Comparison of ENCODE assay signal across 11 cellular contexts in genomic region chr10:8058274-8059111, GRCh38. TPM values are rescaled to one million over a fixed set of nuclear protein-coding genes. Genes with fewer than 3 reads are reported as not detected.
DNase-seq lines count a peak whose midpoint lies in the region; ATAC-seq and TF ChIP-seq lines count a peak whose summit lies in the region.
"Had no signal": no experiment of that assay in that cellular context is flagged by ENCODE, and none has a peak within 500 bp of the region (broad histone marks: within the 10 kb centered on the region; RNA-seq: fewer than 3 reads in every experiment).

No MANE protein-coding gene starts in this region.

- peaks cover 0 to 16% (median 0%) of the 10 kb centered on the region in 6 donors for H3K36me3 ChIP-seq in spleen
- H3K36me3 ChIP-seq: tibial nerve had no signal

- no peaks in the 10 kb centered on the region for H3K9me3 Mint-ChIP-seq in activated CD8-positive, alpha-beta memory T cell treated with anti-CD3 and anti-CD28 coated beads, Interleukin-2, amount 10 ng/mL, durations not matched to agents 7 days and 5 days (ENCODE audit: low read depth)
- H3K9me3 Mint-ChIP-seq in activated T-helper 1 cell treated with anti-CD3 and anti-CD28 coated beads, Interleukin-12 subunit alpha, Interleukin-12 subunit beta, Interleukin-2, Interleukin-4 antibody, amounts not matched to agents 30 ng/mL and 10 ng/mL and 1 ng/mL, durations not matched to agents 14 hours and 24 hours and 36 hours = no peaks in the 10 kb centered on the region

- peak overlapping the region in 7 of 8 donors; percentile 84 to 89 (median 87) for H3K27ac ChIP-seq in spleen
- H3K27ac ChIP-seq: tibial nerve had no signal

- peaks cover 28 to 100% (median 84%) of the 10 kb centered on the region in 6 donors for H3K4me1 ChIP-seq in spleen

- H3K4me3 Mint-ChIP-seq in activated CD8-positive, alpha-beta memory T cell treated with anti-CD3 and anti-CD28 coated beads, Interleukin-2, amount 10 ng/mL, durations not matched to agents 7 days and 5 days = peak overlapping the region; percentile 91
- peak overlapping the region; percentile 98 for H3K4me3 Mint-ChIP-seq in activated T-helper 1 cell treated with anti-CD3 and anti-CD28 coated beads, Interleukin-12 subunit alpha, Interleukin-12 subunit beta, Interleukin-2, Interleukin-4 antibody, amounts not matched to agents 30 ng/mL and 10 ng/mL and 1 ng/mL, durations not matched to agents 14 hours and 24 hours and 36 hours

- H3K4me3 ChIP-seq in spleen = peak overlapping the region in 2 of 8 donors; percentile 68 to 84
- H3K4me3 ChIP-seq: tibial nerve had no signal

- intact Hi-C loops in activated T-helper 1 cell treated with anti-CD3 and anti-CD28 coated beads, Interleukin-12 subunit alpha, Interleukin-12 subunit beta, Interleukin-2, Interleukin-4 antibody, amounts not matched to agents 30 ng/mL and 10 ng/mL and 1 ng/mL, durations not matched to agents 14 hours and 24 hours and 36 hours (cut with micrococcal nuclease) = loop anchor here (5.0 to 10.0 kb wide), 3 partner anchors 271 to 1016 kb away; partner anchors contain the start of genes ATP5F1C and KIN
- intact Hi-C loops in spleen (cut with DNase I; ENCODE audit: low total_unique reads) = no loop called here

- 82 to 93% (median 86%) methylated on average over 45 of the region's 45 CpGs for WGBS in spleen, 5 donors

- DNase-seq in activated CD8-positive, alpha-beta memory T cell treated with anti-CD3 and anti-CD28 coated beads, Interleukin-2, amount 10 ng/mL, durations not matched to agents 7 days and 5 days = no peak
- no peak for DNase-seq in activated CD8-positive, alpha-beta memory T cell treated with anti-CD3 and anti-CD28 coated beads for 24 hours
- no peak for DNase-seq in activated T-helper 1 cell treated with anti-CD3 and anti-CD28 coated beads, Interleukin-12 subunit alpha, Interleukin-12 subunit beta, Interleukin-2, Interleukin-4 antibody, amounts not matched to agents 30 ng/mL and 10 ng/mL and 1 ng/mL, durations not matched to agents 14 hours and 24 hours and 36 hours (ENCODE audit: low spot score)
- DNase-seq in left kidney (ENCODE audit: low read depth, low spot score) = peak; percentile 17
- DNase-seq in spleen = no peak
- no peak for DNase-seq in UCSD-AML1 (lab: John Stamatoyannopoulos, UW; ENCODE audit: unreplicated experiment)
- DNase-seq in activated CD4-positive, CD25-positive, alpha-beta regulatory T cell treated with anti-CD3 and anti-CD28 coated beads, Interleukin-2, amount 50 U/mL, for 72 hours = no peak
- no peak for DNase-seq in NCI-H1105 (lab: John Stamatoyannopoulos, UW)
- DNase-seq: ACHN, OCI-M1 had no signal

- no peak for TF ChIP-seq CTCF in spleen (IDR thresholded peaks at IDR 0.05 in 8 of 11, conservative IDR thresholded peaks at IDR 0.05 in 3 of 11)

- TF ChIP-seq POLR2A in spleen (IDR thresholded peaks at IDR 0.05) = no peak

- ATAC-seq in activated CD8-positive, alpha-beta memory T cell treated with anti-CD3 and anti-CD28 coated beads, Interleukin-2, amount 10 ng/mL, durations not matched to agents 7 days and 5 days = no peak

- H3K27me3 ChIP-seq in spleen (replicated peaks in 1 of 7) = peaks cover 0 to 84% (median 30%) of the 10 kb centered on the region in 7 donors

- H3K36me3 Mint-ChIP-seq in activated CD8-positive, alpha-beta memory T cell treated with anti-CD3 and anti-CD28 coated beads, Interleukin-2, amount 10 ng/mL, durations not matched to agents 7 days and 5 days = peaks cover 77% of the 10 kb centered on the region
- H3K36me3 Mint-ChIP-seq in activated T-helper 1 cell treated with anti-CD3 and anti-CD28 coated beads, Interleukin-12 subunit alpha, Interleukin-12 subunit beta, Interleukin-2, Interleukin-4 antibody, amounts not matched to agents 30 ng/mL and 10 ng/mL and 1 ng/mL, durations not matched to agents 14 hours and 24 hours and 36 hours (ENCODE audit: low read depth) = peaks cover 60% of the 10 kb centered on the region

- peaks cover 66% of the 10 kb centered on the region for H3K4me1 Mint-ChIP-seq in activated CD8-positive, alpha-beta memory T cell treated with anti-CD3 and anti-CD28 coated beads, Interleukin-2, amount 10 ng/mL, durations not matched to agents 7 days and 5 days
- peaks cover 72% of the 10 kb centered on the region for H3K4me1 Mint-ChIP-seq in activated T-helper 1 cell treated with anti-CD3 and anti-CD28 coated beads, Interleukin-12 subunit alpha, Interleukin-12 subunit beta, Interleukin-2, Interleukin-4 antibody, amounts not matched to agents 30 ng/mL and 10 ng/mL and 1 ng/mL, durations not matched to agents 14 hours and 24 hours and 36 hours (ENCODE audit: low read depth)

- peak overlapping the region; percentile 96 for H3K27ac Mint-ChIP-seq in activated CD8-positive, alpha-beta memory T cell treated with anti-CD3 and anti-CD28 coated beads, Interleukin-2, amount 10 ng/mL, durations not matched to agents 7 days and 5 days
- peak overlapping the region; percentile 96 for H3K27ac Mint-ChIP-seq in activated T-helper 1 cell treated with anti-CD3 and anti-CD28 coated beads, Interleukin-12 subunit alpha, Interleukin-12 subunit beta, Interleukin-2, Interleukin-4 antibody, amounts not matched to agents 30 ng/mL and 10 ng/mL and 1 ng/mL, durations not matched to agents 14 hours and 24 hours and 36 hours

- H3K27me3 Mint-ChIP-seq in activated CD8-positive, alpha-beta memory T cell treated with anti-CD3 and anti-CD28 coated beads, Interleukin-2, amount 10 ng/mL, durations not matched to agents 7 days and 5 days = peaks cover 2% of the 10 kb centered on the region
- peaks cover 1% of the 10 kb centered on the region for H3K27me3 Mint-ChIP-seq in activated T-helper 1 cell treated with anti-CD3 and anti-CD28 coated beads, Interleukin-12 subunit alpha, Interleukin-12 subunit beta, Interleukin-2, Interleukin-4 antibody, amounts not matched to agents 30 ng/mL and 10 ng/mL and 1 ng/mL, durations not matched to agents 14 hours and 24 hours and 36 hours (ENCODE audit: insufficient read depth)

- CTCF ChIA-PET in activated CD8-positive, alpha-beta memory T cell treated with anti-CD3 and anti-CD28 coated beads, Interleukin-2, amount 10 ng/mL, durations not matched to agents 7 days and 5 days (lab: Charles Lee) = interaction anchor here (2.3 kb wide), 2 partner anchors 9 to 344 kb away, joined by 8 to 9 read pairs; no protein-coding TSS in a partner anchor

- H3K9me3 ChIP-seq in spleen = no peaks in the 10 kb centered on the region
- H3K9me3 ChIP-seq: tibial nerve had no signal

RNA-seq across cellular contexts. Expression of gene GATA3, which starts 4.0 kb away (rescaled TPM):
- 10 to 100 TPM; 61.5 to 83.4 TPM for total RNA-seq in activated CD8-positive, alpha-beta memory T cell treated with anti-CD3 and anti-CD28 coated beads, Interleukin-2, amount 10 ng/mL, durations not matched to agents 7 days and 5 days
- total RNA-seq in activated T-helper 1 cell treated with anti-CD3 and anti-CD28 coated beads, Interleukin-12 subunit alpha, Interleukin-12 subunit beta, Interleukin-2, Interleukin-4 antibody, amounts not matched to agents 30 ng/mL and 10 ng/mL and 1 ng/mL, durations not matched to agents 14 hours and 24 hours and 36 hours = 79.5 TPM in 2 replicates
- total RNA-seq in spleen = 10 to 100 TPM in 2 of 7 donors, 1 to 10 TPM in 5; 3.9 to 15.4 (median 8.8) TPM
- 1 to 10 TPM; 2.2 to 4.4 (median 3.5) TPM for polyA plus RNA-seq in spleen
